In genomic region chr1:227433663-227434062, GRCh38 we compare ENCODE assay signal across 17 cellular contexts.
DNase-seq lines count a peak whose midpoint lies in the region; ATAC-seq and TF ChIP-seq lines count a peak whose summit lies in the region.
"Had no signal": no experiment of that assay in that cellular context is flagged by ENCODE, and none has a peak within 500 bp of the region (broad histone marks: within the 10 kb centered on the region; RNA-seq: fewer than 3 reads in every experiment).

No MANE protein-coding gene starts in this region.

- H3F3A ChIP-seq in smooth muscle cell (ENCODE audit: low read depth) = peaks cover 16% of the 10 kb centered on the region

- TF ChIP-seq CTCF in dorsolateral prefrontal cortex (IDR thresholded peaks at IDR 0.05 in 54 of 56, conservative IDR thresholded peaks at IDR 0.05 in 2 of 56; ENCODE audit: low read depth in 1 of 56, partially characterized antibody in 56 of 56) (no peak), mesothelial cell of epicardium (IDR thresholded peaks at IDR 0.05; ENCODE audit: unreplicated experiment) (no peak), smooth muscle cell (IDR thresholded peaks at IDR 0.05; ENCODE audit: borderline replicate concordance, insufficient read depth, poor library complexity, severe bottlenecking) (no peak)

- peaks cover 41% of the 10 kb centered on the region for H3K4me1 ChIP-seq in BLaER1
- peaks cover 19% of the 10 kb centered on the region for H3K4me1 ChIP-seq in smooth muscle cell (ENCODE audit: low read depth)

- intact Hi-C loops in dorsolateral prefrontal cortex (cut with DNase I) (loop anchor here (10.0 kb wide), 3 partner anchors 309 to 489 kb away; partner anchors contain the start of gene COQ8A (in 1 of the 2)), head of caudate nucleus (cut with DNase I) (loop anchor here (5.0 to 10.0 kb wide), 3 partner anchors 116 to 799 kb away; partner anchors contain the start of gene CDC42BPA)

- H3K9ac ChIP-seq in BLaER1 (no peak overlapping the region), smooth muscle cell (ENCODE audit: low read depth) (no peak overlapping the region)
- H3K9ac ChIP-seq: BLaER1 treated with 17β-estradiol and CSF1 and Interleukin-3, amounts not matched to agents 10 nM and 100 nM had no signal

- H3K4me1 Mint-ChIP-seq in mesothelial cell of epicardium = peaks cover 25% of the 10 kb centered on the region

- H3K4me2 ChIP-seq in BLaER1 (0 out of 2 replicates have a peak overlapping the region, but pooled peaks have one; percentile 7), smooth muscle cell (no peak overlapping the region)
- H3K4me2 ChIP-seq: A549 had no signal

- H3K36me3 ChIP-seq in BLaER1 (no peaks in the 10 kb centered on the region), smooth muscle cell (ENCODE audit: low read depth) (no peaks in the 10 kb centered on the region)
- H3K36me3 ChIP-seq: BLaER1 treated with 17β-estradiol and CSF1 and Interleukin-3, amounts not matched to agents 10 nM and 100 nM had no signal

- H3K27me3 Mint-ChIP-seq in mesothelial cell of epicardium (ENCODE audit: low read depth) = peaks cover 6% of the 10 kb centered on the region

- H3K79me2 ChIP-seq in smooth muscle cell (ENCODE audit: low read depth) = no peaks in the 10 kb centered on the region

- no peaks in the 10 kb centered on the region for H3K9me3 Mint-ChIP-seq in mesothelial cell of epicardium
- H3K9me3 Mint-ChIP-seq: CD8-positive, alpha-beta T cell; HFFc6 had no signal

- no peak overlapping the region for H3K4me3 Mint-ChIP-seq in mesothelial cell of epicardium
- H3K4me3 Mint-ChIP-seq: CD8-positive, alpha-beta T cell; HFFc6 had no signal

- peak overlapping the region; percentile 26 for H3K27ac Mint-ChIP-seq in mesothelial cell of epicardium
- H3K27ac Mint-ChIP-seq: CD8-positive, alpha-beta T cell; HFFc6 had no signal

- no peak for ATAC-seq in HG03571 (IDR thresholded peaks at IDR 0.05; ENCODE audit: unreplicated experiment)
- ATAC-seq: A549; CD8-positive, alpha-beta T cell; GM12878 had no signal

- no peaks in the 10 kb centered on the region for H3K9me3 ChIP-seq in BLaER1
- no peaks in the 10 kb centered on the region for H3K9me3 ChIP-seq in smooth muscle cell (replicated peaks; ENCODE audit: low read depth)
- H3K9me3 ChIP-seq: A549; BLaER1 treated with 17β-estradiol and CSF1 and Interleukin-3, amounts not matched to agents 10 nM and 100 nM had no signal

- no peaks in the 10 kb centered on the region for H4K20me1 ChIP-seq in BLaER1
- H4K20me1 ChIP-seq in smooth muscle cell (ENCODE audit: low read depth) = no peaks in the 10 kb centered on the region
- H4K20me1 ChIP-seq: BLaER1 treated with 17β-estradiol and CSF1 and Interleukin-3, amounts not matched to agents 10 nM and 100 nM had no signal

- H3K36me3 Mint-ChIP-seq in mesothelial cell of epicardium = no peaks in the 10 kb centered on the region
- H3K36me3 Mint-ChIP-seq: CD8-positive, alpha-beta T cell had no signal

- H2AFZ ChIP-seq in smooth muscle cell (ENCODE audit: low read depth) = peak overlapping the region; percentile 31

- DNase-seq in dorsolateral prefrontal cortex = no peak
- no peak for DNase-seq in mesothelial cell of epicardium (ENCODE audit: low spot score in 2 of 2, unreplicated experiment in 2 of 2)
- DNase-seq in smooth muscle cell (lab: John Stamatoyannopoulos, UW; ENCODE audit: unreplicated experiment) = no peak
- no peak for DNase-seq in head of caudate nucleus
- no peak for DNase-seq in NAMALWA (ENCODE audit: low spot score)
- no peak for DNase-seq in NCI-H82 (lab: John Stamatoyannopoulos, UW)
- DNase-seq: Calu3; CD8-positive, alpha-beta T cell; DMS79 treated with DMSO at 0.1 percent for 48 hours; HCEC 1CT; HFFc6 had no signal

- H3K27me3 ChIP-seq in BLaER1 (no peaks in the 10 kb centered on the region), dorsolateral prefrontal cortex (no peaks in the 10 kb centered on the region), smooth muscle cell (ENCODE audit: low read depth) (no peaks in the 10 kb centered on the region)
- H3K27me3 ChIP-seq: BLaER1 treated with 17β-estradiol and CSF1 and Interleukin-3, amounts not matched to agents 10 nM and 100 nM had no signal

- H3K4me3 ChIP-seq in BLaER1 (no peak overlapping the region), dorsolateral prefrontal cortex (no peak overlapping the region), smooth muscle cell (no peak overlapping the region)
- H3K4me3 ChIP-seq: A549; BLaER1 treated with 17β-estradiol and CSF1 and Interleukin-3, amounts not matched to agents 10 nM and 100 nM; GM12878 had no signal

- H3K27ac ChIP-seq in BLaER1 (no peak overlapping the region), dorsolateral prefrontal cortex (peak overlapping the region in 40 of 59 donors; percentile 12 to 100 (median 94)), smooth muscle cell (ENCODE audit: low read depth) (no peak overlapping the region)
- H3K27ac ChIP-seq: 22Rv1; BLaER1 treated with 17β-estradiol and CSF1 and Interleukin-3, amounts not matched to agents 10 nM and 100 nM had no signal

- WGBS in smooth muscle cell (ENCODE audit: low lambda C conversion rate) = 95% methylated on average over 5 of the region's 5 CpGs

Comparison
In these comparisons a context has a peak if more than half of its experiments do, and no peak if none do; other contexts are left out.
1. H3K27ac ChIP-seq: peak in dorsolateral prefrontal cortex (40 of 59); none in BLaER1 (single experiment) and smooth muscle cell (single experiment).